In genomic region chr6:122845464-122845863, GRCh38 we compare ENCODE assay signal across 21 cellular contexts. TPM values are rescaled to one million over a fixed set of nuclear protein-coding genes. Genes with fewer than 3 reads are reported as not detected.
DNase-seq lines count a peak whose midpoint lies in the region; ATAC-seq and TF ChIP-seq lines count a peak whose summit lies in the region.
"Had no signal": no experiment of that assay in that cellular context is flagged by ENCODE, and none has a peak within 500 bp of the region (broad histone marks: within the 10 kb centered on the region; RNA-seq: fewer than 3 reads in every experiment).

No MANE protein-coding gene starts in this region.

- H3K4me3 Mint-ChIP-seq in GM23338 (no peak overlapping the region), endodermal cell (no peak overlapping the region), osteocyte (ENCODE audit: unreplicated experiment) (no peak overlapping the region)
- H3K4me3 Mint-ChIP-seq in activated T-cell treated with anti-CD3 and anti-CD28 coated beads, Interleukin-2, amount 50 U/mL, for 24 hours = no peak overlapping the region

- no peak for DNase-seq in GM23338 (ENCODE audit: low spot score)
- DNase-seq in endodermal cell = peak; percentile 68
- no peak for DNase-seq in osteocyte (ENCODE audit: extremely low spot score, unreplicated experiment)
- no peak for DNase-seq in medulla oblongata (ENCODE audit: extremely low spot score)
- no peak for DNase-seq in activated T-cell treated with anti-CD3 and anti-CD28 coated beads, Interleukin-2, amount 50 U/mL, for 24 hours
- no peak for DNase-seq in A673 (ENCODE audit: low spot score)
- DNase-seq in SIG-M5 (lab: John Stamatoyannopoulos, UW) = no peak
- DNase-seq: ACHN, AML-193, DMS79, NCI-H1417, NCI-H1930, NCI-H226, NCI-H524, NCI-H82, PC-3, RPMI8226 had no signal

- intact Hi-C loops in A673 (cut with micrococcal nuclease; ENCODE audit: unreplicated experiment) = no loop called here

- H3K9ac ChIP-seq in Loucy (ENCODE audit: low read depth, low read length, poor library complexity, severe bottlenecking) = no peak overlapping the region
- H3K9ac ChIP-seq in endodermal cell (ENCODE audit: extremely low read depth, low read length, poor library complexity, severe bottlenecking) = no peak overlapping the region

- H3K27me3 Mint-ChIP-seq in GM23338 (ENCODE audit: insufficient read depth, low read depth, poor library complexity) (peaks cover under 1% of the 10 kb centered on the region), endodermal cell (ENCODE audit: insufficient read depth) (peaks cover 2% of the 10 kb centered on the region), osteocyte (ENCODE audit: unreplicated experiment) (peaks cover 12% of the 10 kb centered on the region)
- peaks cover 4% of the 10 kb centered on the region for H3K27me3 Mint-ChIP-seq in activated T-cell treated with anti-CD3 and anti-CD28 coated beads, Interleukin-2, amount 50 U/mL, for 24 hours

- H3K9me3 Mint-ChIP-seq in GM23338 (peaks cover 9% of the 10 kb centered on the region), endodermal cell (peaks cover 10% of the 10 kb centered on the region), osteocyte (ENCODE audit: unreplicated experiment) (no peaks in the 10 kb centered on the region)
- no peaks in the 10 kb centered on the region for H3K9me3 Mint-ChIP-seq in activated T-cell treated with anti-CD3 and anti-CD28 coated beads, Interleukin-2, amount 50 U/mL, for 24 hours

- no peak overlapping the region for H3K4me3 ChIP-seq in GM23338
- H3K4me3 ChIP-seq in Loucy (ENCODE audit: low read length, poor library complexity, severe bottlenecking) = no peak overlapping the region
- H3K4me3 ChIP-seq in endodermal cell (ENCODE audit: low read length) = no peak overlapping the region
- no peak overlapping the region for H3K4me3 ChIP-seq in A673 (ENCODE audit: low read depth, low read length, poor library complexity, severe bottlenecking)
- H3K4me3 ChIP-seq: HAP-1, K562 had no signal

- CTCF ChIA-PET in A673 (lab: Charles Lee) = no interaction called here

- TF ChIP-seq CTCF in GM23338 (conservative IDR thresholded peaks at IDR 0.05; ENCODE audit: low read depth in 2 of 2) = no peak
- TF ChIP-seq CTCF in Loucy (conservative IDR thresholded peaks at IDR 0.05; ENCODE audit: low read length) = no peak
- TF ChIP-seq CTCF in endodermal cell (conservative IDR thresholded peaks at IDR 0.05) = no peak
- TF ChIP-seq CTCF in osteocyte (IDR thresholded peaks at IDR 0.05) = no peak
- TF ChIP-seq CTCF in A673 (conservative IDR thresholded peaks at IDR 0.05; ENCODE audit: low read depth, low read length) = no peak

- no TSS peak for BruUV-seq in A673 (replicated peaks; lab: Mats Ljungman, UMichigan)

- no peaks in the 10 kb centered on the region for H3F3A ChIP-seq in GM23338 (replicated peaks; ENCODE audit: low read depth)
- H3F3A ChIP-seq in Loucy (ENCODE audit: low read depth) = no peaks in the 10 kb centered on the region

- 89 to 93% methylated on average over 8 to 9 of the region's 9 CpGs for WGBS in endodermal cell (ENCODE audit: insufficient coverage in 1 of 2, insufficient read length in 1 of 2), 2 experiments

- H3K9me2 ChIP-seq in GM23338 (ENCODE audit: insufficient read depth) = peaks cover 3% of the 10 kb centered on the region; the same call in 1 of the 2 replicates
- no peaks in the 10 kb centered on the region for H3K9me2 ChIP-seq in Loucy (replicated peaks; ENCODE audit: low read depth, low read length)

- ATAC-seq in GM23338 = no peak
- ATAC-seq: K562, PC-3 had no signal

- H3K4me1 Mint-ChIP-seq in GM23338 (peaks cover 15% of the 10 kb centered on the region), endodermal cell (peaks cover 45% of the 10 kb centered on the region), osteocyte (ENCODE audit: unreplicated experiment) (peaks cover 11% of the 10 kb centered on the region)
- H3K4me1 Mint-ChIP-seq in activated T-cell treated with anti-CD3 and anti-CD28 coated beads, Interleukin-2, amount 50 U/mL, for 24 hours (ENCODE audit: low read depth) = no peaks in the 10 kb centered on the region

- H3K79me2 ChIP-seq in GM23338 (replicated peaks; ENCODE audit: insufficient read depth) = no peaks in the 10 kb centered on the region
- H3K79me2 ChIP-seq in Loucy (ENCODE audit: insufficient read depth, low read length) = no peaks in the 10 kb centered on the region

- no peaks in the 10 kb centered on the region for H4K20me1 ChIP-seq in GM23338 (replicated peaks; ENCODE audit: insufficient read depth)
- no peaks in the 10 kb centered on the region for H4K20me1 ChIP-seq in Loucy (ENCODE audit: insufficient read depth, low read length, poor library complexity, severe bottlenecking)

- POLR2A ChIA-PET in A673 (lab: Charles Lee; ENCODE audit: low non-redundant PET) = no interaction called here

- no peak overlapping the region for H3K27ac Mint-ChIP-seq in GM23338
- H3K27ac Mint-ChIP-seq in endodermal cell = peak overlapping the region; percentile 57
- peak overlapping the region; percentile 70 for H3K27ac Mint-ChIP-seq in osteocyte (ENCODE audit: unreplicated experiment)
- no peak overlapping the region for H3K27ac Mint-ChIP-seq in activated T-cell treated with anti-CD3 and anti-CD28 coated beads, Interleukin-2, amount 50 U/mL, for 24 hours

- H3K36me3 Mint-ChIP-seq in GM23338 (ENCODE audit: low read depth) (peaks cover 8% of the 10 kb centered on the region), endodermal cell (ENCODE audit: low read depth) (peaks cover 2% of the 10 kb centered on the region), osteocyte (ENCODE audit: unreplicated experiment) (no peaks in the 10 kb centered on the region)
- H3K36me3 Mint-ChIP-seq in activated T-cell treated with anti-CD3 and anti-CD28 coated beads, Interleukin-2, amount 50 U/mL, for 24 hours (ENCODE audit: low read depth) = no peaks in the 10 kb centered on the region

- H2AFZ ChIP-seq in GM23338 (peak overlapping the region; percentile 94), Loucy (ENCODE audit: low read length) (peak overlapping the region; percentile 71; the same call in 1 of the 2 replicates)

- peak overlapping the region; percentile 95 for H3K27ac ChIP-seq in GM23338 (ENCODE audit: low read depth)
- no peak overlapping the region for H3K27ac ChIP-seq in endodermal cell (ENCODE audit: low read depth, low read length)
- no peak overlapping the region for H3K27ac ChIP-seq in A673 (ENCODE audit: low read depth, low read length, poor library complexity, severe bottlenecking)
- H3K27ac ChIP-seq: C4-2B had no signal

- H3K27me3 ChIP-seq in GM23338 (ENCODE audit: insufficient read depth) (no peaks in the 10 kb centered on the region), Loucy (ENCODE audit: insufficient read depth, low read length, poor library complexity, severe bottlenecking) (no peaks in the 10 kb centered on the region), endodermal cell (ENCODE audit: control insufficient read depth, insufficient read depth, low read length, poor library complexity, severe bottlenecking) (no peaks in the 10 kb centered on the region), A673 (replicated peaks; ENCODE audit: insufficient read depth, low read depth, low read length, poor library complexity) (no peaks in the 10 kb centered on the region)

- peaks cover 15% of the 10 kb centered on the region; the same call in 1 of the 2 replicates for H3K4me1 ChIP-seq in GM23338 (ENCODE audit: insufficient read depth)
- no peaks in the 10 kb centered on the region for H3K4me1 ChIP-seq in Loucy (ENCODE audit: insufficient read depth, low read length, poor library complexity, severe bottlenecking)
- no peaks in the 10 kb centered on the region for H3K4me1 ChIP-seq in endodermal cell (ENCODE audit: control insufficient read depth, insufficient read depth, low read length)
- peaks cover 9% of the 10 kb centered on the region for H3K4me1 ChIP-seq in A673 (ENCODE audit: insufficient read depth, low read length, poor library complexity, severe bottlenecking)
- H3K4me1 ChIP-seq: HAP-1 had no signal

- no peaks in the 10 kb centered on the region for H3K36me3 ChIP-seq in GM23338 (ENCODE audit: insufficient read depth)
- H3K36me3 ChIP-seq in Loucy (ENCODE audit: insufficient read depth, low read length) = no peaks in the 10 kb centered on the region
- no peaks in the 10 kb centered on the region for H3K36me3 ChIP-seq in endodermal cell (ENCODE audit: control insufficient read depth, insufficient read depth, low read length)
- H3K36me3 ChIP-seq in A673 (ENCODE audit: insufficient read depth, low read length, poor library complexity, severe bottlenecking) = no peaks in the 10 kb centered on the region
- H3K36me3 ChIP-seq: HAP-1 had no signal

- H3K9me3 ChIP-seq in Loucy (ENCODE audit: insufficient read depth, low read depth, low read length) = no peaks in the 10 kb centered on the region
- H3K9me3 ChIP-seq in endodermal cell (ENCODE audit: control insufficient read depth, low read length) = no peaks in the 10 kb centered on the region
- no peaks in the 10 kb centered on the region for H3K9me3 ChIP-seq in A673 (ENCODE audit: low read depth, low read length, poor library complexity, severe bottlenecking)
- H3K9me3 ChIP-seq: HAP-1 had no signal

- no peak overlapping the region for H3K4me2 ChIP-seq in GM23338
- H3K4me2 ChIP-seq in Loucy (ENCODE audit: low read depth, low read length, poor library complexity, severe bottlenecking) = no peak overlapping the region

RNA-seq across cellular contexts. Expression of gene SMPDL3A, which starts 56.4 kb away (rescaled TPM):
- 3.0 and 6.3 TPM in 2 replicates for total RNA-seq in GM23338 (2014; rRNA removed; shearing (Covaris generic))
- 3.5 and 5.1 TPM in 2 replicates for polyA plus RNA-seq in GM23338 (2016; fragmentation: Nextera tagmentation; extraction: Ambion mirVana)
- total RNA-seq in endodermal cell = 1 to 10 TPM; 2.8 to 3.2 TPM
- 6.4 TPM for polyA plus RNA-seq in endodermal cell (2013, experiment 1 of 2)
- 4.7 TPM for polyA plus RNA-seq in endodermal cell (2013, experiment 2 of 2)
- total RNA-seq in osteocyte = 12.8 and 14.6 TPM in 2 replicates
- 10.3 and 12.4 TPM in 2 replicates for total RNA-seq in A673 (2021)

Comparison
In these comparisons a context has a peak if more than half of its experiments do, and no peak if none do; other contexts are left out.
1. H3K27ac Mint-ChIP-seq: peak in endodermal cell (single experiment) and osteocyte (single experiment); none in GM23338 (single experiment) and activated T-cell treated with anti-CD3 and anti-CD28 coated beads, Interleukin-2, amount 50 U/mL, for 24 hours (single experiment).